ENCODE assay signal across 9 cellular contexts in genomic region chr2:216017365-216017764, GRCh38. TPM values are rescaled to one million over a fixed set of nuclear protein-coding genes. Genes with fewer than 3 reads are reported as not detected.
A peak's percentile ranks its signal among the peaks of the same experiment; 100 is the strongest.
DNase-seq lines count a peak whose midpoint lies in the region; ATAC-seq, FAIRE-seq and TF ChIP-seq lines count a peak whose summit lies in the region.
"Had no signal": no experiment of that assay in that cellular context is flagged by ENCODE, and none has a peak within 500 bp of the region (broad histone marks: within the 10 kb centered on the region; RNA-seq: fewer than 3 reads in every experiment).

No MANE protein-coding gene starts in this region.

- FAIRE-seq in H54 (lab: Jason Lieb, UNC), result peak; percentile 83

- TF ChIP-seq CTCF in RWPE1 (conservative IDR thresholded peaks at IDR 0.05; ENCODE audit: low read depth), result no peak

- DNase-seq in GDM1 (lab: John Stamatoyannopoulos, UW), result peak; percentile 26
- peak; percentile 82 for DNase-seq in H54 (ENCODE audit: insufficient read length, low spot score)
- DNase-seq in RWPE1 (ENCODE audit: low spot score), result peak; percentile 60
- DNase-seq in glomerular visceral epithelial cell (ENCODE audit: extremely low spot score), result peak; percentile 27
- DNase-seq in left ventricle myocardium superior, result no peak
- no peak for DNase-seq in GOT3 (lab: John Stamatoyannopoulos, UW)

- intact Hi-C loops in left ventricle myocardium superior (cut with micrococcal nuclease), result no loop called here

- CTCF ChIA-PET in RWPE1 (lab: Yijun Ruan, JAX), result interaction anchor here (0.9 kb wide), 1 partner anchor 16 kb away, joined by 3 read pairs; no protein-coding TSS in a partner anchor

- no peak for TF ChIP-seq POLR2A in H54 (IDR thresholded peaks at IDR 0.05; ENCODE audit: low read depth, low read length)

- POLR2A ChIA-PET in RWPE1 (lab: Yijun Ruan, JAX; ENCODE audit: low non-redundant PET), result no interaction called here

- peak overlapping the region; percentile 6; the same call in 1 of the 2 replicates for H3K27ac ChIP-seq in RWPE1
- H3K27ac ChIP-seq: cardiac muscle cell had no signal

- ATAC-seq in left ventricle myocardium superior (no peak), HG02840 (IDR thresholded peaks at IDR 0.05; ENCODE audit: low FRiP score, unreplicated experiment) (no peak), HG02973 (IDR thresholded peaks at IDR 0.05; ENCODE audit: unreplicated experiment) (no peak)

RNA-seq across cellular contexts. Expression of gene MREG, which starts 4.0 kb away (rescaled TPM):
- 0.84 TPM for total RNA-seq in left ventricle myocardium superior

Comparison
In these comparisons a context has a peak if more than half of its experiments do, and no peak if none do; other contexts are left out.
1. DNase-seq: peak in GDM1 (single experiment), H54 (single experiment), RWPE1 (single experiment) and glomerular visceral epithelial cell (single experiment); none in left ventricle myocardium superior (single experiment) and GOT3 (single experiment).